Comparison of ENCODE assay signal across 23 cellular contexts in the genomic region with DNA sequence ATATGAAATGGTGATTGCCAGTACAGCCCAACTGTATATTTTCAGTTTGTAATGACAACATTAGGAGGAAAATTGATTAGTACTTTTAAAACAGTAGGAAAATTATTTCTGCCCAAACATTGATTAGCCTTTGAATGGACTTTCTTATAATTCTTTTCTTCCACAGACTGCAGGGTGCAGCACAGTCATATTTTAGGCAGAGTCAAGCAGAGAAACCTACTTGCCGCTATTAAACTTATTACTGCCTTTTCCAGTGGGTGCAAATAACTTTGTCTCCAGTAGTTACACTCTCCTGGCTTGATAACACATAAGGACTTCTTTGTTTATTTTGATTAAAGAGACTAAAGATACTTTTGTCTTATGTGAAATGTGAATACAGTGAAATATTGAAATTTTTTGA.
"Had no signal": no experiment of that assay in that cellular context is flagged by ENCODE, and none has a peak within 500 bp of the region (broad histone marks: within the 10 kb centered on the region; RNA-seq: fewer than 3 reads in every experiment).

No MANE protein-coding gene starts in this region.

- H3K9me3 ChIP-seq: lower lobe of right lung, mucosa of descending colon, thoracic aorta, upper lobe of left lung had no signal

- H3K9me3 Mint-ChIP-seq: activated CD4-positive, alpha-beta memory T cell treated with anti-CD3 and anti-CD28 coated beads, Interleukin-2, amount 10 ng/mL, durations not matched to agents 7 days and 5 days; activated CD4-positive, alpha-beta T cell treated with anti-CD3 and anti-CD28 coated beads, Interleukin-2, amount 10 ng/mL, durations not matched to agents 24 days and 14 days; activated naive CD8-positive, alpha-beta T cell treated with anti-CD3 and anti-CD28 coated beads, Interleukin-2, amount 10 ng/mL, durations not matched to agents 7 days and 5 days; T-helper 2 cell treated with Interferon-gamma antibody and Interleukin-4, amounts not matched to agents 5 μg/mL and 100 μg/mL, for 36 hours had no signal

- H3K27me3 ChIP-seq: upper lobe of left lung had no signal

- H3K4me1 ChIP-seq: lower lobe of right lung had no signal

- H3K27ac Mint-ChIP-seq: activated CD4-positive, alpha-beta memory T cell treated with anti-CD3 and anti-CD28 coated beads, Interleukin-2, amount 10 ng/mL, durations not matched to agents 7 days and 5 days; activated CD4-positive, alpha-beta T cell treated with anti-CD3 and anti-CD28 coated beads, Interleukin-2, amount 10 ng/mL, durations not matched to agents 24 days and 14 days; activated naive CD4-positive, alpha-beta T cell treated with anti-CD3 and anti-CD28 coated beads for 36 hours; activated naive CD8-positive, alpha-beta T cell treated with anti-CD3 and anti-CD28 coated beads, Interleukin-2, amount 10 ng/mL, durations not matched to agents 7 days and 5 days; activated T-cell treated with anti-CD3 and anti-CD28 coated beads, Interleukin-2, amount 50 U/mL, for 72 hours; nephron progenitor cell; T-cell; T-helper 2 cell treated with Interferon-gamma antibody and Interleukin-4, amounts not matched to agents 5 μg/mL and 100 μg/mL, for 36 hours had no signal

- H3K4me3 ChIP-seq: lower lobe of right lung, mucosa of descending colon, thoracic aorta, upper lobe of left lung had no signal

- H3K36me3 ChIP-seq: lower lobe of right lung, thoracic aorta, upper lobe of left lung had no signal

- H3K4me3 Mint-ChIP-seq: activated CD4-positive, alpha-beta memory T cell treated with anti-CD3 and anti-CD28 coated beads, Interleukin-2, amount 10 ng/mL, durations not matched to agents 7 days and 5 days; activated CD4-positive, alpha-beta T cell treated with anti-CD3 and anti-CD28 coated beads, Interleukin-2, amount 10 ng/mL, durations not matched to agents 24 days and 14 days; activated naive CD4-positive, alpha-beta T cell treated with anti-CD3 and anti-CD28 coated beads for 36 hours; activated naive CD8-positive, alpha-beta T cell treated with anti-CD3 and anti-CD28 coated beads, Interleukin-2, amount 10 ng/mL, durations not matched to agents 7 days and 5 days; activated T-cell treated with anti-CD3 and anti-CD28 coated beads, Interleukin-2, amount 50 U/mL, for 72 hours; nephron progenitor cell; T-cell; T-helper 2 cell treated with Interferon-gamma antibody and Interleukin-4, amounts not matched to agents 5 μg/mL and 100 μg/mL, for 36 hours had no signal

- H3K27me3 Mint-ChIP-seq: activated CD4-positive, alpha-beta memory T cell treated with anti-CD3 and anti-CD28 coated beads, Interleukin-2, amount 10 ng/mL, durations not matched to agents 7 days and 5 days; activated CD4-positive, alpha-beta T cell treated with anti-CD3 and anti-CD28 coated beads, Interleukin-2, amount 10 ng/mL, durations not matched to agents 24 days and 14 days; activated naive CD8-positive, alpha-beta T cell treated with anti-CD3 and anti-CD28 coated beads, Interleukin-2, amount 10 ng/mL, durations not matched to agents 7 days and 5 days; T-cell had no signal

- H3K27ac ChIP-seq: lower lobe of right lung, thoracic aorta, upper lobe of left lung, VCaP had no signal

- DNase-seq: activated CD4-positive, alpha-beta memory T cell treated with anti-CD3 and anti-CD28 coated beads, Interleukin-2, amount 10 ng/mL, durations not matched to agents 7 days and 5 days; activated CD4-positive, alpha-beta T cell treated with anti-CD3 and anti-CD28 coated beads, Interleukin-2, amount 10 ng/mL, durations not matched to agents 24 days and 14 days; activated effector memory CD4-positive, alpha-beta T cell treated with Interleukin-2 at 50 U/mL for 16 hours; activated naive CD4-positive, alpha-beta T cell treated with anti-CD3 and anti-CD28 coated beads for 36 hours; activated naive CD8-positive, alpha-beta T cell treated with anti-CD3 and anti-CD28 coated beads, Interleukin-2, amount 10 ng/mL, durations not matched to agents 7 days and 5 days; activated T-cell treated with anti-CD3 and anti-CD28 coated beads, Interleukin-2, amount 50 U/mL, for 72 hours; amniotic stem cell; glutamatergic neuron; hippocampal formation; lower lobe of right lung; mesendoderm; mucosa of descending colon; nephron progenitor cell; nucleus accumbens; posterior cingulate gyrus; stimulated activated CD4-positive, alpha-beta T cell treated with anti-CD3 and anti-CD28 coated beads, Interleukin-4, amount 100 ng/mL, for 1 hour; stimulated activated naive CD4-positive, alpha-beta T cell treated with Interleukin-2 at 50 U/mL for 16 hours; T-cell; upper lobe of left lung had no signal

- H3K36me3 Mint-ChIP-seq: activated naive CD8-positive, alpha-beta T cell treated with anti-CD3 and anti-CD28 coated beads, Interleukin-2, amount 10 ng/mL, durations not matched to agents 7 days and 5 days; T-cell had no signal

- FAIRE-seq: bronchial epithelial cell had no signal
